9 cellular contexts compared by ENCODE assay signal in genomic region chr18:73688851-73689659, GRCh38.
DNase-seq lines count a peak whose midpoint lies in the region; ATAC-seq lines count a peak whose summit lies in the region.
"Had no signal": no experiment of that assay in that cellular context is flagged by ENCODE, and none has a peak within 500 bp of the region (broad histone marks: within the 10 kb centered on the region; RNA-seq: fewer than 3 reads in every experiment).

No MANE protein-coding gene starts in this region.

- H3K4me1 Mint-ChIP-seq in T-cell = no peaks in the 10 kb centered on the region
- H3K4me1 Mint-ChIP-seq in stimulated activated effector memory CD8-positive, alpha-beta T cell treated with anti-CD3 and anti-CD28 coated beads, Interleukin-12 subunit alpha, Interleukin-12 subunit beta, amount 100 ng/mL, for 72 hours = no peaks in the 10 kb centered on the region

- peak; percentile 83 for ATAC-seq in GM21723 (IDR thresholded peaks at IDR 0.05; ENCODE audit: unreplicated experiment)
- ATAC-seq in T-cell (replicated peaks in 1 of 4) = no peak
- ATAC-seq in stimulated activated effector memory CD8-positive, alpha-beta T cell treated with anti-CD3 and anti-CD28 coated beads, Interleukin-12 subunit alpha, Interleukin-12 subunit beta, amount 100 ng/mL, for 72 hours = no peak

- H3K27me3 Mint-ChIP-seq in T-cell = no peaks in the 10 kb centered on the region

- H3K27ac Mint-ChIP-seq in T-cell = no peak overlapping the region
- H3K27ac Mint-ChIP-seq in stimulated activated effector memory CD8-positive, alpha-beta T cell treated with anti-CD3 and anti-CD28 coated beads, Interleukin-12 subunit alpha, Interleukin-12 subunit beta, amount 100 ng/mL, for 72 hours = no peak overlapping the region

- H3K4me3 Mint-ChIP-seq in T-cell = no peak overlapping the region
- no peak overlapping the region for H3K4me3 Mint-ChIP-seq in stimulated activated effector memory CD8-positive, alpha-beta T cell treated with anti-CD3 and anti-CD28 coated beads, Interleukin-12 subunit alpha, Interleukin-12 subunit beta, amount 100 ng/mL, for 72 hours

- H3K36me3 Mint-ChIP-seq in T-cell = no peaks in the 10 kb centered on the region
- H3K36me3 Mint-ChIP-seq in stimulated activated effector memory CD8-positive, alpha-beta T cell treated with anti-CD3 and anti-CD28 coated beads, Interleukin-12 subunit alpha, Interleukin-12 subunit beta, amount 100 ng/mL, for 72 hours = no peaks in the 10 kb centered on the region

- DNase-seq in AG20443 (ENCODE audit: low spot score) (peak; percentile 16), NCI-H69 (lab: John Stamatoyannopoulos, UW) (peak; percentile 16), fibroblast of the conjunctiva (ENCODE audit: low read depth) (peak; percentile 71), T-cell (no peak), NCI-H82 treated with DMSO at 0.1 percent for 48 hours (lab: John Stamatoyannopoulos, UW; ENCODE audit: unreplicated experiment) (no peak), substantia nigra (lab: John Stamatoyannopoulos, UW) (no peak)
- no peak for DNase-seq in stimulated activated effector memory CD8-positive, alpha-beta T cell treated with anti-CD3 and anti-CD28 coated beads, Interleukin-12 subunit alpha, Interleukin-12 subunit beta, amount 100 ng/mL, for 72 hours (ENCODE audit: low spot score in 2 of 2)
- DNase-seq: kidney had no signal

- peaks cover 0 to 4% (median 0%) of the 10 kb centered on the region in 3 donors for H3K9me3 Mint-ChIP-seq in T-cell
- peaks cover 12% of the 10 kb centered on the region for H3K9me3 Mint-ChIP-seq in stimulated activated effector memory CD8-positive, alpha-beta T cell treated with anti-CD3 and anti-CD28 coated beads, Interleukin-12 subunit alpha, Interleukin-12 subunit beta, amount 100 ng/mL, for 72 hours

- no peak overlapping the region for H3K27ac ChIP-seq in substantia nigra (ENCODE audit: low read depth, low read length, poor library complexity, severe bottlenecking)

- POLR2A ChIA-PET in T-cell (lab: Charles Lee) = no interaction called here

- CTCF ChIA-PET in T-cell (lab: Charles Lee) = no interaction called here

Comparison
In these comparisons a context has a peak if more than half of its experiments do, and no peak if none do; other contexts are left out.
1. DNase-seq: peak in AG20443 (single experiment), NCI-H69 (single experiment) and fibroblast of the conjunctiva (single experiment); none in T-cell (0 of 34), NCI-H82 treated with DMSO at 0.1 percent for 48 hours (single experiment), substantia nigra (0 of 49) and stimulated activated effector memory CD8-positive, alpha-beta T cell treated with anti-CD3 and anti-CD28 coated beads, Interleukin-12 subunit alpha, Interleukin-12 subunit beta, amount 100 ng/mL, for 72 hours (0 of 2).